Comparison of ENCODE assay signal across 1 cellular context in the genomic region with DNA sequence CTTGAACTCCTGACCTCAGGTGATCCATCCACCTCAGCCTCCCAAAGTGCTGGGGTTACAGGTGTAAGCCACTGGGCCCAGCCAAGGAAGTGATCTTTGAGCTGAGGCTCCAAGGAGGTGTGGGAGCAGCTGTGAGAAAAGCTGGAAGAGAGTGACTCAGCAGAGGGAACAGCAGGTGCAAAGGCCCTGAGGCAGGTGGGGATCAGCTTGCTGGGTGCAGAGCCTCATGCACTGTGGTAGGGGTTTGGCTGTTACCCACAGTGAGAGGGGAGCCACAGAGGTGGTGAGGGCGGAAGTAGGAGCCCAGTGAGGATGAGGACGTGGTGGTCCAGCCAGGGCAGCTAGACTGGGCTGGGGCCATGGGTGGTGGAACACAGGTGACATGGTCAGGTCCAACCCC.
TF ChIP-seq lines count a peak whose summit lies in the region.

No MANE protein-coding gene starts in this region.

TF ChIP-seq in GM23338, 12 proteins besides CTCF, POLR2A, EP300 and RAD21 (continued from another document):
- no peak for TF ChIP-seq ETS1 (IDR thresholded peaks at IDR 0.05)
- TF ChIP-seq EZH2phosphoT487 (IDR thresholded peaks at IDR 0.05; ENCODE audit: unreplicated experiment): no peak
